11 cellular contexts compared by ENCODE assay signal in genomic region chr6:75203721-75204120, GRCh38. TPM values are rescaled to one million over a fixed set of nuclear protein-coding genes. Genes with fewer than 3 reads are reported as not detected.
DNase-seq lines count a peak whose midpoint lies in the region; ATAC-seq and TF ChIP-seq lines count a peak whose summit lies in the region.
"Had no signal": no experiment of that assay in that cellular context is flagged by ENCODE, and none has a peak within 500 bp of the region (broad histone marks: within the 10 kb centered on the region; RNA-seq: fewer than 3 reads in every experiment).

No MANE protein-coding gene starts in this region.

- ATAC-seq in naive thymus-derived CD8-positive, alpha-beta T cell, result no peak
- no peak for ATAC-seq in WTC11

- peaks cover 18% of the 10 kb centered on the region for H3K4me1 ChIP-seq in A673 (ENCODE audit: insufficient read depth, low read length, poor library complexity, severe bottlenecking)

- H3K9me3 ChIP-seq in A673 (ENCODE audit: low read depth, low read length, poor library complexity, severe bottlenecking), result no peaks in the 10 kb centered on the region

- CTCF ChIA-PET in A673 (lab: Charles Lee), result interaction anchor here (0.6 to 2.5 kb wide), 6 partner anchors 64 to 1465 kb away, joined by 4 to 6 read pairs (median 6); no protein-coding TSS in a partner anchor
- CTCF ChIA-PET in WTC11 (lab: Charles Lee), result interaction anchor here (0.6 to 3.0 kb wide), 14 partner anchors 23 to 1234 kb away, joined by 3 to 18 read pairs (median 4); no protein-coding TSS in a partner anchor

- H3K4me3 ChIP-seq in A673 (ENCODE audit: low read depth, low read length, poor library complexity, severe bottlenecking), result peak overlapping the region; percentile 53
- H3K4me3 ChIP-seq in dorsolateral prefrontal cortex, result peak overlapping the region in 40 of 59 donors; percentile 9 to 70 (median 57)
- H3K4me3 ChIP-seq in lower leg skin (ENCODE audit: low read depth, poor library complexity, severe bottlenecking), result no peak overlapping the region

- no peak for TF ChIP-seq POLR2A in lower leg skin (IDR thresholded peaks at IDR 0.05)

- H3K27ac ChIP-seq in A673 (ENCODE audit: low read depth, low read length, poor library complexity, severe bottlenecking) (no peak overlapping the region), dorsolateral prefrontal cortex (peak overlapping the region in 4 of 59 donors; percentile 2 to 40 (median 12))
- H3K27ac ChIP-seq: C4-2B had no signal

- H3K27ac Mint-ChIP-seq in IgD-negative memory B cell (peak overlapping the region in 2 of 3 donors; percentile 5 to 22), WTC11 (no peak overlapping the region)
- H3K27ac Mint-ChIP-seq in naive thymus-derived CD8-positive, alpha-beta T cell, result no peak overlapping the region
- H3K27ac Mint-ChIP-seq: endodermal cell had no signal

- H3K4me1 Mint-ChIP-seq in IgD-negative memory B cell (peaks cover 42 to 44% (median 44%) of the 10 kb centered on the region in 3 donors), WTC11 (peaks cover 45% of the 10 kb centered on the region)
- H3K4me1 Mint-ChIP-seq in naive thymus-derived CD8-positive, alpha-beta T cell, result peaks cover 35 to 57% (median 55%) of the 10 kb centered on the region in 4 donors

- intact Hi-C loops in A673 (cut with micrococcal nuclease; ENCODE audit: unreplicated experiment) (loop anchor here (1.0 to 10.0 kb wide), 6 partner anchors 266 to 1006 kb away; no protein-coding TSS in a partner anchor), dorsolateral prefrontal cortex (cut with DNase I) (loop anchor here (10.0 kb wide), 4 partner anchors 799 to 1349 kb away; no protein-coding TSS in a partner anchor), lower leg skin (cut with DNase I; ENCODE audit: low total_unique reads) (loop anchor here (2.0 to 10.0 kb wide), 4 partner anchors 431 to 1349 kb away; no protein-coding TSS in a partner anchor)

- no peaks in the 10 kb centered on the region for H3K36me3 Mint-ChIP-seq in IgD-negative memory B cell
- H3K36me3 Mint-ChIP-seq in naive thymus-derived CD8-positive, alpha-beta T cell, result no peaks in the 10 kb centered on the region
- no peaks in the 10 kb centered on the region for H3K36me3 Mint-ChIP-seq in WTC11

- BruUV-seq in A673 (replicated peaks; lab: Mats Ljungman, UMichigan), result no TSS peak

- peaks cover 68% of the 10 kb centered on the region for H3K27me3 Mint-ChIP-seq in IgD-negative memory B cell
- H3K27me3 Mint-ChIP-seq in naive thymus-derived CD8-positive, alpha-beta T cell, result peaks cover 51 to 81% (median 78%) of the 10 kb centered on the region in 5 donors
- H3K27me3 Mint-ChIP-seq in WTC11 (ENCODE audit: low read depth), result peaks cover 85% of the 10 kb centered on the region

- H3K36me3 ChIP-seq in A673 (ENCODE audit: insufficient read depth, low read length, poor library complexity, severe bottlenecking), result no peaks in the 10 kb centered on the region

- DNase-seq in A673 (ENCODE audit: low spot score) (no peak), dorsolateral prefrontal cortex (no peak), lower leg skin (ENCODE audit: low spot score in 2 of 2) (no peak), kidney tubule cell (ENCODE audit: low spot score) (no peak), WTC11 (ENCODE audit: low spot score) (no peak)
- DNase-seq in naive thymus-derived CD8-positive, alpha-beta T cell, result no peak
- no peak for DNase-seq in stimulated activated CD4-positive, alpha-beta T cell treated with anti-CD3 and anti-CD28 coated beads, Interleukin-1b, Interleukin-23, amount 100 ng/mL, for 48 hours
- DNase-seq: activated gamma-delta T cell had no signal

- peaks cover 0 to 1% (median 0%) of the 10 kb centered on the region in 3 donors for H3K9me3 Mint-ChIP-seq in IgD-negative memory B cell
- no peaks in the 10 kb centered on the region for H3K9me3 Mint-ChIP-seq in naive thymus-derived CD8-positive, alpha-beta T cell
- no peaks in the 10 kb centered on the region for H3K9me3 Mint-ChIP-seq in WTC11
- H3K9me3 Mint-ChIP-seq: endodermal cell had no signal

- TF ChIP-seq CTCF in A673 (conservative IDR thresholded peaks at IDR 0.05; ENCODE audit: low read depth, low read length) (no peak), dorsolateral prefrontal cortex (IDR thresholded peaks at IDR 0.05 in 54 of 56, conservative IDR thresholded peaks at IDR 0.05 in 2 of 56; ENCODE audit: low read depth in 1 of 56, partially characterized antibody in 56 of 56) (no peak), lower leg skin (IDR thresholded peaks at IDR 0.05) (no peak), WTC11 (IDR thresholded peaks at IDR 0.05) (no peak)

- 12 to 14% methylated on average over 5 of the region's 5 CpGs for WGBS in lower leg skin, 2 donors

- H3K27me3 ChIP-seq in A673 (replicated peaks; ENCODE audit: insufficient read depth, low read depth, low read length, poor library complexity) (peaks cover 22% of the 10 kb centered on the region), dorsolateral prefrontal cortex (peaks cover 0 to 90% (median 53%) of the 10 kb centered on the region in 45 donors)

- POLR2A ChIA-PET in A673 (lab: Charles Lee; ENCODE audit: low non-redundant PET) (no interaction called here), WTC11 (lab: Charles Lee) (interaction anchor here (0.9 kb wide), 1 partner anchor 419 kb away, joined by 3 read pairs; no protein-coding TSS in a partner anchor)
- POLR2A ChIA-PET in naive thymus-derived CD8-positive, alpha-beta T cell (lab: Charles Lee), result interaction anchor here (0.6 kb wide), 1 partner anchor 1527 kb away, joined by 4 read pairs; no protein-coding TSS in a partner anchor

- H3K4me3 Mint-ChIP-seq in IgD-negative memory B cell (peak overlapping the region in 1 of 4 donors; percentile 77), WTC11 (no peak overlapping the region)
- peak overlapping the region in 7 of 10 donors; percentile 2 to 80 (median 64) for H3K4me3 Mint-ChIP-seq in naive thymus-derived CD8-positive, alpha-beta T cell

TF ChIP-seq in WTC11, 78 proteins besides CTCF, POLR2A, EP300 and RAD21:
- TF ChIP-seq ATF6 (CRISPR knock-in tag; IDR thresholded peaks at IDR 0.05), result no peak
- TF ChIP-seq FOXP1 (CRISPR knock-in tag; IDR thresholded peaks at IDR 0.05; ENCODE audit: borderline replicate concordance), result no peak
- no peak for TF ChIP-seq EMX1 (CRISPR knock-in tag; IDR thresholded peaks at IDR 0.05)
- TF ChIP-seq RELA (CRISPR knock-in tag; IDR thresholded peaks at IDR 0.05; ENCODE audit: borderline replicate concordance), result no peak
- no peak for TF ChIP-seq AR (CRISPR knock-in tag; IDR thresholded peaks at IDR 0.05)

RNA-seq across cellular contexts. Expression of gene COL12A1, which starts 2.1 kb away (rescaled TPM):
- total RNA-seq in A673 (2021), result 9.3 and 9.5 TPM in 2 replicates
- polyA plus RNA-seq in IgD-negative memory B cell, result not detected
- total RNA-seq in dorsolateral prefrontal cortex, result 10 to 100 TPM in 104 of 120 experiments, 1 to 10 TPM in 16; 5.0 to 28.6 (median 14.1) TPM
- not detected for total RNA-seq in naive thymus-derived CD8-positive, alpha-beta T cell
- not detected for polyA plus RNA-seq in naive thymus-derived CD8-positive, alpha-beta T cell
- 100 to 1,000 TPM in 1 of 4 donors, 10 to 100 TPM in 3; 42.2 to 132 (median 55.0) TPM for total RNA-seq in lower leg skin
- total RNA-seq in WTC11 (2021), result 1.1 to 1.4 TPM (median 1.2 TPM) in 3 replicates

RNA-seq across cellular contexts. Expression of gene COX7A2, which starts 39.9 kb away (rescaled TPM):
- total RNA-seq in A673 (2021) (442 and 451 TPM in 2 replicates), dorsolateral prefrontal cortex (100 to 1,000 TPM; 186 to 540 (median 369) TPM), lower leg skin (100 to 1,000 TPM in 3 of 4 donors, 10 to 100 TPM in 1; 90.2 to 517 (median 146) TPM), WTC11 (2021) (465 to 500 TPM (median 472 TPM) in 3 replicates)
- polyA plus RNA-seq in IgD-negative memory B cell, result 747 TPM
- 100 to 1,000 TPM; 198 to 213 TPM for total RNA-seq in naive thymus-derived CD8-positive, alpha-beta T cell
- polyA plus RNA-seq in naive thymus-derived CD8-positive, alpha-beta T cell, result 1,000 to 10,000 TPM in 1 of 3 donors, 100 to 1,000 TPM in 2; 788 to 1,025 (median 870) TPM

Comparison
In these comparisons a context has a peak if more than half of its experiments do, and no peak if none do; other contexts are left out.
1. H3K27ac Mint-ChIP-seq: peak in IgD-negative memory B cell (2 of 3); none in naive thymus-derived CD8-positive, alpha-beta T cell (0 of 10) and WTC11 (single experiment).